ENCODE assay signal across 23 cellular contexts in the genomic region with DNA sequence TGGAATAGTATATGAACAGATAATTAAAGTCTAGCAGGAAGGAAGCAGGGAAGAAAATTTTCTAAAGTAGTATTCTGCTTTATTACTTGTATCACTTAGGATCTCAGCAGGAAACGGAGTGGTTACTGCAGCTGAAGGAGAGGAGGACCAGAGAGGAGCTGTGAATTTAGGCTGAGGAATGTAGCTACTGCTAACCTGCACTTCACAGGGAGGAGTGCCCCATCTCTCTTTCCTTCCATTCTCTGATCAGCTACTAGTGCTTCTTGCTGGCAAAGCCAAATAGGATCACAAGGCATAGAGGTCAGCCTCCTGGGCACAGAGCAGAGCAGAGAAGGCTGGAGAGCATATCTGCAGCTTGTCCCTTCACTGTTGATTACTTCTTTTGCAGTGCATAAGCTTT.
"Had no signal": no experiment of that assay in that cellular context is flagged by ENCODE, and none has a peak within 500 bp of the region (broad histone marks: within the 10 kb centered on the region; RNA-seq: fewer than 3 reads in every experiment).

No MANE protein-coding gene starts in this region.

- H3K9me3 ChIP-seq: adrenal gland, pancreas, thyroid gland had no signal

- H3K27ac ChIP-seq: adrenal gland, ascending aorta, foreskin keratinocyte, left lung, pancreas, psoas muscle, right atrium auricular region, thyroid gland, VCaP had no signal

- ATAC-seq: activated CD8-positive, alpha-beta T cell treated with anti-CD3 and anti-CD28 coated beads, Interleukin-2, amount 10 ng/mL, durations not matched to agents 7 days and 5 days; foreskin keratinocyte; left lung; natural killer cell treated with Interleukin-12 subunit alpha and Interleukin-12 subunit beta and Interleukin-15 and Interleukin-18, amount 100 ng/mL, for 72 hours; pancreas; psoas muscle had no signal

- H3K4me3 ChIP-seq: adrenal gland, ascending aorta, left lung, lung, pancreas, psoas muscle, right atrium auricular region, thyroid gland had no signal

- DNase-seq: activated CD4-positive, alpha-beta T cell treated with anti-CD3 and anti-CD28 coated beads, Interleukin-2, amount 10 ng/mL, durations not matched to agents 7 days and 5 days; activated CD4-positive, CD25-positive, alpha-beta regulatory T cell treated with anti-CD3 and anti-CD28 coated beads, Interleukin-2, amount 50 U/mL, for 72 hours; activated CD8-positive, alpha-beta T cell treated with anti-CD3 and anti-CD28 coated beads, Interleukin-2, amount 10 ng/mL, durations not matched to agents 7 days and 5 days; activated T-cell treated with anti-CD3 and anti-CD28 coated beads, Interleukin-2, amount 50 U/mL, for 1 hour; adrenal gland; brain microvascular endothelial cell; caudate nucleus; dermis blood vessel endothelial cell; effector CD8-positive, alpha-beta T cell; foreskin keratinocyte; kidney glomerular epithelial cell; left lung; midbrain; pancreas; psoas muscle; stimulated activated CD4-positive, alpha-beta T cell treated with anti-CD3 and anti-CD28 coated beads, Interleukin-4, amount 100 ng/mL, for 24 hours; stimulated activated naive CD4-positive, alpha-beta T cell treated with Interleukin-2 at 50 U/mL for 16 hours; thyroid gland had no signal

- H3K4me1 ChIP-seq: adrenal gland, ascending aorta, left lung, pancreas, psoas muscle, right atrium auricular region, thyroid gland had no signal

- H3K27me3 ChIP-seq: adrenal gland, ascending aorta, brain microvascular endothelial cell, foreskin keratinocyte, left lung, pancreas, right atrium auricular region, thyroid gland had no signal

- H3K36me3 ChIP-seq: adrenal gland, ascending aorta, brain microvascular endothelial cell, left lung, pancreas, right atrium auricular region, thyroid gland had no signal
